In genomic region chr14:22418631-22419030, GRCh38 we compare ENCODE assay signal across 17 cellular contexts.
DNase-seq lines count a peak whose midpoint lies in the region; ATAC-seq, FAIRE-seq and TF ChIP-seq lines count a peak whose summit lies in the region.
"Had no signal": no experiment of that assay in that cellular context is flagged by ENCODE, and none has a peak within 500 bp of the region (broad histone marks: within the 10 kb centered on the region; RNA-seq: fewer than 3 reads in every experiment).

No MANE protein-coding gene starts in this region.

- TF ChIP-seq CTCF in K562 (IDR thresholded peaks at IDR 0.05 in 2 of 3, conservative IDR thresholded peaks at IDR 0.05 in 1 of 3; ENCODE audit: insufficient read depth in 2 of 3, low read depth in 1 of 3, low read length in 3 of 3) (no peak), lower lobe of right lung (IDR thresholded peaks at IDR 0.05) (no peak), MCF 10A (IDR thresholded peaks at IDR 0.05; ENCODE audit: unreplicated experiment) (no peak)

- no peak for FAIRE-seq in K562 (lab: Jason Lieb, UNC)

- peak overlapping the region in 5 of 11 experiments; percentile 27 to 60 (median 35); a peak in 7 of 22 replicates for H3K9ac ChIP-seq in BLaER1 treated with 17β-estradiol and CSF1 and Interleukin-3, amounts not matched to agents 10 nM and 100 nM
- H3K9ac ChIP-seq in K562 (ENCODE audit: insufficient read depth in 1 of 2, low read depth in 2 of 2, low read length in 2 of 2) = no peak overlapping the region

- H3K9me3 Mint-ChIP-seq in MCF 10A (ENCODE audit: unreplicated experiment) = no peaks in the 10 kb centered on the region

- no peaks in the 10 kb centered on the region for H3K9me3 ChIP-seq in BLaER1 treated with 17β-estradiol and CSF1 and Interleukin-3, amounts not matched to agents 10 nM and 100 nM (replicated peaks in 1 of 11)
- H3K9me3 ChIP-seq in K562 (replicated peaks; ENCODE audit: control insufficient read depth, insufficient read depth, low read depth, low read length) (no peaks in the 10 kb centered on the region), lower lobe of right lung (no peaks in the 10 kb centered on the region)
- H3K9me3 ChIP-seq: gastrocnemius medialis, left lung had no signal

- H3K36me3 Mint-ChIP-seq in MCF 10A (ENCODE audit: insufficient read depth, unreplicated experiment) = no peaks in the 10 kb centered on the region

- H3K4me2 ChIP-seq in BLaER1 treated with 17β-estradiol and CSF1 and Interleukin-3, amounts not matched to agents 10 nM and 100 nM = peak overlapping the region; percentile 16 to 75 (median 62); a peak in 20 of 22 replicates
- H3K4me2 ChIP-seq in K562 (ENCODE audit: insufficient read depth, low read length) = no peak overlapping the region

- ATAC-seq in HG03354 (IDR thresholded peaks at IDR 0.05; ENCODE audit: poor library complexity, severe bottlenecking, unreplicated experiment) = peak; percentile 68
- ATAC-seq in K562 = no peak
- ATAC-seq in lower lobe of right lung = no peak
- ATAC-seq in HG02571 (IDR thresholded peaks at IDR 0.05; ENCODE audit: unreplicated experiment) = no peak
- ATAC-seq: gastrocnemius medialis, left lung had no signal

- TF ChIP-seq POLR2A in K562 (conservative IDR thresholded peaks at IDR 0.05) = no peak

- H3K4me1 ChIP-seq in BLaER1 treated with 17β-estradiol and CSF1 and Interleukin-3, amounts not matched to agents 10 nM and 100 nM = peaks cover 10 to 81% (median 65%) of the 10 kb centered on the region in 10 experiments
- H3K4me1 ChIP-seq in K562 (replicated peaks in 1 of 2; ENCODE audit: control insufficient read depth in 2 of 2, insufficient read depth in 2 of 2, low read length in 2 of 2) = peaks cover 0 to 14% of the 10 kb centered on the region in 2 experiments; a peak in 2 of 5 replicates
- H3K4me1 ChIP-seq in lower lobe of right lung = no peaks in the 10 kb centered on the region
- H3K4me1 ChIP-seq: gastrocnemius medialis had no signal

- WGBS in K562 (ENCODE audit: insufficient coverage, low coverage, missing lambda C conversion rate) = 11% methylated on average over 5 of the region's 5 CpGs

- no peak for TF ChIP-seq EP300 in K562 (IDR thresholded peaks at IDR 0.05; ENCODE audit: low read length)

- H3K79me2 ChIP-seq in K562 (ENCODE audit: control insufficient read depth, insufficient read depth, low read length) = no peaks in the 10 kb centered on the region

- H3K27me3 Mint-ChIP-seq in MCF 10A (ENCODE audit: insufficient read depth, unreplicated experiment) = peaks cover 6% of the 10 kb centered on the region

- no peaks in the 10 kb centered on the region for H3K36me3 ChIP-seq in BLaER1 treated with 17β-estradiol and CSF1 and Interleukin-3, amounts not matched to agents 10 nM and 100 nM
- H3K36me3 ChIP-seq in K562 (ENCODE audit: control insufficient read depth, insufficient read depth, low read length) = no peaks in the 10 kb centered on the region
- no peaks in the 10 kb centered on the region for H3K36me3 ChIP-seq in lower lobe of right lung
- H3K36me3 ChIP-seq: gastrocnemius medialis, left lung had no signal

- H2AFZ ChIP-seq in K562 (ENCODE audit: low read depth, low read length) = peak overlapping the region; percentile 24; the same call in 1 of the 2 replicates

- intact Hi-C loops in K562 (cut with micrococcal nuclease) = no loop called here
- intact Hi-C loops in lower lobe of right lung (cut with DNase I) = no loop called here
- intact Hi-C loops in MCF 10A (cut with micrococcal nuclease) = no loop called here

- peak; percentile 24 for DNase-seq in GM19240 (ENCODE audit: insufficient read length, low spot score)
- DNase-seq in K562 (ENCODE audit: extremely low read depth in 1 of 4, low spot score in 3 of 4) = no peak
- DNase-seq in lower lobe of right lung = no peak
- no peak for DNase-seq in MCF 10A (ENCODE audit: unreplicated experiment)
- no peak for DNase-seq in NCI-H524 treated with DMSO at 0.1 percent for 48 hours (lab: John Stamatoyannopoulos, UW)
- DNase-seq: activated T-cell treated with anti-CD3 and anti-CD28 coated beads, Interleukin-2, amount 50 U/mL, for 1 hour; aorta; effector CD4-positive, alpha-beta T cell; gastrocnemius medialis; HCEC 1CT; left lung; NCI-H1048; SHP77 treated with DMSO at 0.1 percent for 48 hours had no signal

- no peak for TF ChIP-seq RAD21 in K562 (CRISPR knock-in tag; conservative IDR thresholded peaks at IDR 0.05 in 1 of 2, IDR thresholded peaks at IDR 0.05 in 1 of 2)

- in situ Hi-C loops in K562 (cut with MboI) = no loop called here

- H4K20me1 ChIP-seq in BLaER1 treated with 17β-estradiol and CSF1 and Interleukin-3, amounts not matched to agents 10 nM and 100 nM = no peaks in the 10 kb centered on the region
- no peaks in the 10 kb centered on the region for H4K20me1 ChIP-seq in K562 (replicated peaks; ENCODE audit: control insufficient read depth, insufficient read depth, low read length)

- no peak overlapping the region for H3K27ac Mint-ChIP-seq in MCF 10A (ENCODE audit: low read depth, unreplicated experiment)

- H3K4me3 Mint-ChIP-seq in MCF 10A (ENCODE audit: unreplicated experiment) = no peak overlapping the region

- H3K4me1 Mint-ChIP-seq in MCF 10A (ENCODE audit: insufficient read depth, unreplicated experiment) = no peaks in the 10 kb centered on the region

- CTCF ChIA-PET in K562 (lab: Yijun Ruan, JAX; ENCODE audit: low intra/inter-chr PET ratio) (no interaction called here), MCF 10A (lab: Yijun Ruan, JAX) (interaction anchor here (0.6 to 1.4 kb wide), 4 partner anchors 25 to 140 kb away, joined by 3 to 6 read pairs (median 3); no protein-coding TSS in a partner anchor)

- POLR2A ChIA-PET in K562 (lab: Yijun Ruan, JAX) = interaction anchor here (0.6 kb wide), 1 partner anchor 48 kb away, joined by 3 read pairs; no protein-coding TSS in a partner anchor
- POLR2A ChIA-PET in MCF 10A (lab: Yijun Ruan, JAX) = no interaction called here

- no peaks in the 10 kb centered on the region for H3K27me3 ChIP-seq in BLaER1 treated with 17β-estradiol and CSF1 and Interleukin-3, amounts not matched to agents 10 nM and 100 nM
- H3K27me3 ChIP-seq in K562 (ENCODE audit: control insufficient read depth in 2 of 2, insufficient read depth in 2 of 2, low read length in 2 of 2) (no peaks in the 10 kb centered on the region), lower lobe of right lung (ENCODE audit: low read depth) (no peaks in the 10 kb centered on the region)
- H3K27me3 ChIP-seq: gastrocnemius medialis, left lung had no signal

- no TSS peak for BruUV-seq in K562 (replicated peaks; lab: Mats Ljungman, UMichigan)
- no TSS peak for BruUV-seq in MCF 10A (replicated peaks; lab: Mats Ljungman, UMichigan)

- H3K4me3 ChIP-seq in BLaER1 treated with 17β-estradiol and CSF1 and Interleukin-3, amounts not matched to agents 10 nM and 100 nM = no peak overlapping the region
- H3K4me3 ChIP-seq in K562 = no peak overlapping the region
- no peak overlapping the region for H3K4me3 ChIP-seq in lower lobe of right lung
- H3K4me3 ChIP-seq: gastrocnemius medialis, left lung had no signal

- peak overlapping the region in 8 of 11 experiments; percentile 26 to 82 (median 62); a peak in 15 of 22 replicates for H3K27ac ChIP-seq in BLaER1 treated with 17β-estradiol and CSF1 and Interleukin-3, amounts not matched to agents 10 nM and 100 nM
- no peak overlapping the region for H3K27ac ChIP-seq in K562 (ENCODE audit: extremely low read depth, low read depth, low read length)
- H3K27ac ChIP-seq in lower lobe of right lung = no peak overlapping the region
- H3K27ac ChIP-seq: gastrocnemius medialis, HL-60, left lung had no signal

- no peaks in the 10 kb centered on the region for H3K9me1 ChIP-seq in K562 (ENCODE audit: control insufficient read depth, insufficient read depth, low read length)

TF ChIP-seq in K562, 482 proteins besides CTCF, POLR2A, EP300 and RAD21:
- TF ChIP-seq PYGO2 (tag; IDR thresholded peaks at IDR 0.05) (no peak), GABPA (tag; conservative IDR thresholded peaks at IDR 0.05; ENCODE audit: low read depth) (no peak), LEF1 (IDR thresholded peaks at IDR 0.05) (no peak), ATF1 (CRISPR knock-in tag; IDR thresholded peaks at IDR 0.05) (no peak), ATF1 (tag; IDR thresholded peaks at IDR 0.05) (no peak), RBM15 (IDR thresholded peaks at IDR 0.05; ENCODE audit: insufficient read depth, low read length) (no peak), ZSCAN32 (CRISPR knock-in tag; IDR thresholded peaks at IDR 0.05) (no peak), CREB1 (IDR thresholded peaks at IDR 0.05) (no peak), CREB1 (CRISPR knock-in tag; IDR thresholded peaks at IDR 0.05) (no peak), ZNF511 (CRISPR knock-in tag; IDR thresholded peaks at IDR 0.05) (no peak), DLX4 (CRISPR knock-in tag; IDR thresholded peaks at IDR 0.05) (no peak), BRF1 (IDR thresholded peaks at IDR 0.05; ENCODE audit: borderline replicate concordance, extremely low read depth, insufficient read length) (no peak)

Comparison
In these comparisons a context has a peak if more than half of its experiments do, and no peak if none do; other contexts are left out.
1. H3K27ac ChIP-seq: peak in BLaER1 treated with 17β-estradiol and CSF1 and Interleukin-3, amounts not matched to agents 10 nM and 100 nM (8 of 11); none in K562 (single experiment) and lower lobe of right lung (single experiment).